ENCODE assay signal across 21 cellular contexts in the genomic region with DNA sequence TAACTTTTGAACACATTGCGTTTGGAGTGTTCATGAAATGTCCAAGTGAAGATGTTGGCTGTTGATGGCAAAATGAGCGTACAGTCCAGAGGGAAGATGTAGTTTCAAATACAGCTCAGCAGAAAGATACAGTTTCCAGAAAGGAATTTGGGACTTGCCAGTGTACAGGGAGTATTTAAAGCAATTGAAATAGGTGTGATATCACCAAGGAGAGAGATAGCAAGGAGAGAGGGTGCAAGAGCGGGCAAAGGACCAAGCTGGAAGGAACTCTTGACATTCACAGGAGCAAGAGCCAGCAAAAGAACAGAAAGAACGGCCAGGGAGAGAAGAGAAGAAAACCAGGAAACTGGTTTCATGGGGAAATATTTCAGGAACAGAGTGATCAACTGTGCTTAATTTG.
"Had no signal": no experiment of that assay in that cellular context is flagged by ENCODE, and none has a peak within 500 bp of the region (broad histone marks: within the 10 kb centered on the region; RNA-seq: fewer than 3 reads in every experiment).

No MANE protein-coding gene starts in this region.

- H3K9me3 ChIP-seq: esophagus squamous epithelium, gastroesophageal sphincter, lower lobe of right lung, psoas muscle, sigmoid colon, testis, transverse colon had no signal

- DNase-seq: cerebellar nuclear complex; esophagus squamous epithelium; foreskin fibroblast; glutamatergic neuron; hippocampal formation; lower lobe of right lung; midbrain; nucleus accumbens; psoas muscle; retina; sigmoid colon; stimulated activated CD4-positive, alpha-beta T cell treated with anti-CD3 and anti-CD28 coated beads, Interleukin-2, amount 100 ng/mL, for 24 hours; stimulated activated CD4-positive, alpha-beta T cell treated with anti-CD3 and anti-CD28 coated beads, Interleukin-4, amount 100 ng/mL, for 4 hours; stimulated activated naive B cell treated with anti-CD40 and anti-IgM and Interleukin-4, amounts not matched to agents 10 μg/mL and 1 μg/mL and 100 μg/mL, for 72 hours; stimulated activated naive CD8-positive, alpha-beta T cell treated with anti-CD3 and anti-CD28 coated beads, Interleukin-15, amount 100 ng/mL, for 72 hours; testis; transverse colon had no signal

- H3K4me3 ChIP-seq: esophagus squamous epithelium, gastroesophageal sphincter, lower lobe of right lung, neural progenitor cell, psoas muscle, sigmoid colon, skin epidermis, testis, transverse colon had no signal

- H3K4me1 ChIP-seq: psoas muscle, sigmoid colon had no signal

- H3K36me3 ChIP-seq: esophagus squamous epithelium, gastroesophageal sphincter, lower lobe of right lung, neural progenitor cell, sigmoid colon, transverse colon had no signal

- H3K27ac ChIP-seq: esophagus squamous epithelium, gastroesophageal sphincter, lower lobe of right lung, neural progenitor cell, psoas muscle, sigmoid colon, transverse colon had no signal

- H3K27me3 ChIP-seq: esophagus squamous epithelium, gastroesophageal sphincter, neural progenitor cell, sigmoid colon, testis, transverse colon had no signal

- ATAC-seq: gastroesophageal sphincter; natural killer cell treated with Interleukin-12 subunit alpha and Interleukin-12 subunit beta and Interleukin-15 and Interleukin-18, amount 100 ng/mL, for 72 hours; psoas muscle; stimulated activated naive B cell treated with anti-CD40 and anti-IgM and Interleukin-4, amounts not matched to agents 10 μg/mL and 1 μg/mL and 100 μg/mL, for 72 hours; stimulated activated naive CD8-positive, alpha-beta T cell treated with anti-CD3 and anti-CD28 coated beads, Interleukin-15, amount 100 ng/mL, for 72 hours had no signal
